ENCODE assay signal across 9 cellular contexts in the genomic region with DNA sequence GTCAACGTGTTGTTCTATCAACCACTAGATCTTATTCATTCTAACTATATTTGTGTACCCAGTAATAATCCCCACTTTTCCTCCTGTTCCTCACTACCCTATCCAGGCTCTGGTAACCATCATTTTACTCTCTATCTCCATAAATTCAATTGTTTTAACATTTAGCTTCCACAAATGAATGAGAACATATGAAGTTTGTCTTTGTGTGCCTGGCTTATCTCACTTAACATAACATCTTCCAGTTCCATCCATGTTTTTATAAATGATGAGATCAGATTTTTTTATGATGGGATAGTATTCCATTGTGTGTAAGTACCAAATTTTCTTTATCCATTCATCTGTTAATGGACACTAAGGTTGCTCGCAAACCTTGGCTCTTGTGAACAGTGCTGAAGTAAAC. TPM values are rescaled to one million over a fixed set of nuclear protein-coding genes. Genes with fewer than 3 reads are reported as not detected.
"Had no signal": no experiment of that assay in that cellular context is flagged by ENCODE, and none has a peak within 500 bp of the region (broad histone marks: within the 10 kb centered on the region; RNA-seq: fewer than 3 reads in every experiment).

No MANE protein-coding gene starts in this region.

- ATAC-seq: HepG2, K562 had no signal

- H3K4me3 ChIP-seq: K562 had no signal

- H3K4me1 Mint-ChIP-seq: IgD-negative memory B cell had no signal

- H3K4me3 Mint-ChIP-seq: IgD-negative memory B cell had no signal

- H3K27ac ChIP-seq: HL-60 had no signal

- H3K36me3 Mint-ChIP-seq: IgD-negative memory B cell had no signal

- H3K27ac Mint-ChIP-seq: IgD-negative memory B cell had no signal

- H3K27me3 Mint-ChIP-seq: IgD-negative memory B cell had no signal

- DNase-seq: IMR-90, KBM-7, KG1 had no signal

RNA-seq across cellular contexts. Expression of gene IBSP, which starts 59.9 kb away (rescaled TPM):
- total RNA-seq: HepG2, HT-29, HT1080, IMR-90, K562 had no signal
- polyA plus RNA-seq: HepG2, IgD-negative memory B cell, IMR-90, K562 had no signal
